In genomic region chr1:64505232-64505943, GRCh38 we compare ENCODE assay signal across 8 cellular contexts. TPM values are rescaled to one million over a fixed set of nuclear protein-coding genes. Genes with fewer than 3 reads are reported as not detected.
DNase-seq lines count a peak whose midpoint lies in the region; ATAC-seq and TF ChIP-seq lines count a peak whose summit lies in the region.

No MANE protein-coding gene starts in this region.

- no peaks in the 10 kb centered on the region for H3K36me3 ChIP-seq in HUES64 (ENCODE audit: insufficient read depth, low read length)
- H3K36me3 ChIP-seq in lung (ENCODE audit: control insufficient read depth in 2 of 2, insufficient read depth in 2 of 2, low read length in 2 of 2): no peaks in the 10 kb centered on the region

- peaks cover 12% of the 10 kb centered on the region for H3K27me3 Mint-ChIP-seq in dendritic cell treated with granulocyte-macrophage colony-stimulating factor and Interleukin-4, amounts not matched to agents 40 ng/mL and 50 ng/mL, for 4 days

- H3K4me1 ChIP-seq in HUES64 (ENCODE audit: insufficient read depth, low read length) (peaks cover 75% of the 10 kb centered on the region), lung (ENCODE audit: control insufficient read depth in 2 of 2, insufficient read depth in 2 of 2, low read length in 2 of 2) (peaks cover 0 to 4% of the 10 kb centered on the region in 2 donors)

- intact Hi-C loops in dendritic cell treated with granulocyte-macrophage colony-stimulating factor and Interleukin-4, amounts not matched to agents 40 ng/mL and 50 ng/mL, for 4 days (cut with micrococcal nuclease): no loop called here

- H3K4me1 Mint-ChIP-seq in dendritic cell treated with granulocyte-macrophage colony-stimulating factor and Interleukin-4, amounts not matched to agents 40 ng/mL and 50 ng/mL, for 4 days (ENCODE audit: low read depth): peaks cover 8% of the 10 kb centered on the region

- DNase-seq in activated CD4-positive, CD25-positive, alpha-beta regulatory T cell treated with anti-CD3 and anti-CD28 coated beads, Interleukin-2, amount 50 U/mL, for 72 hours: peak; percentile 40
- no peak for DNase-seq in lung (ENCODE audit: low spot score)
- peak; percentile 4 for DNase-seq in stimulated activated CD8-positive, alpha-beta memory T cell treated with anti-CD3 and anti-CD28 coated beads, Interleukin-7, amount 100 ng/mL, for 24 hours (ENCODE audit: low read depth)
- no peak for DNase-seq in putamen (ENCODE audit: low spot score)
- no peak for DNase-seq in cerebellar nuclear complex (lab: John Stamatoyannopoulos, UW)

- no peaks in the 10 kb centered on the region for H3K36me3 Mint-ChIP-seq in dendritic cell treated with granulocyte-macrophage colony-stimulating factor and Interleukin-4, amounts not matched to agents 40 ng/mL and 50 ng/mL, for 4 days (ENCODE audit: low read depth)

- ATAC-seq in lung (ENCODE audit: insufficient read depth, low FRiP score): peak; percentile 8
- no peak for ATAC-seq in HG02759 (IDR thresholded peaks at IDR 0.05; ENCODE audit: unreplicated experiment)

- peak overlapping the region; percentile 82 for H3K4me3 Mint-ChIP-seq in dendritic cell treated with granulocyte-macrophage colony-stimulating factor and Interleukin-4, amounts not matched to agents 40 ng/mL and 50 ng/mL, for 4 days

- no peaks in the 10 kb centered on the region for H3K9me3 ChIP-seq in HUES64 (ENCODE audit: insufficient read depth, low read depth, low read length)
- no peaks in the 10 kb centered on the region for H3K9me3 ChIP-seq in lung (ENCODE audit: control insufficient read depth in 2 of 2, insufficient read depth in 1 of 2, low read length in 1 of 2)

- WGBS in HUES64: under 1% methylated on average over 29 of the region's 51 CpGs
- 1 to 2% methylated on average over 28 to 49 of the region's 51 CpGs for WGBS in lung, 2 donors

- H3K27ac Mint-ChIP-seq in dendritic cell treated with granulocyte-macrophage colony-stimulating factor and Interleukin-4, amounts not matched to agents 40 ng/mL and 50 ng/mL, for 4 days: peak overlapping the region; percentile 77

- H3K4me3 ChIP-seq in HUES64 (ENCODE audit: low read length) (peak overlapping the region; percentile 59), lung (no peak overlapping the region)

- peaks cover 43% of the 10 kb centered on the region for H3K27me3 ChIP-seq in HUES64 (ENCODE audit: insufficient read depth, low read length)
- H3K27me3 ChIP-seq in lung (ENCODE audit: control insufficient read depth, insufficient read depth): no peaks in the 10 kb centered on the region

- peak overlapping the region; percentile 3; the same call in 1 of the 2 replicates for H3K27ac ChIP-seq in HUES64 (ENCODE audit: low read depth, low read length)
- peak overlapping the region in 1 of 2 donors; percentile 80 for H3K27ac ChIP-seq in lung (ENCODE audit: low read depth in 1 of 2, low read length in 1 of 2)

- H3K9ac ChIP-seq in HUES64 (ENCODE audit: low read depth, low read length): peak overlapping the region; percentile 73

- H3K9me3 Mint-ChIP-seq in dendritic cell treated with granulocyte-macrophage colony-stimulating factor and Interleukin-4, amounts not matched to agents 40 ng/mL and 50 ng/mL, for 4 days: no peaks in the 10 kb centered on the region

- no peak for TF ChIP-seq CTCF in lung (IDR thresholded peaks at IDR 0.05; ENCODE audit: control extremely low read depth, extremely low read depth)

RNA-seq across cellular contexts. Expression of gene CACHD1, which starts 35.5 kb away (rescaled TPM):
- polyA plus RNA-seq in HUES64 (2013, experiment 1 of 2): 49.3 TPM
- polyA plus RNA-seq in HUES64 (2013, experiment 2 of 2): 43.1 TPM
- total RNA-seq in lung: 10 to 100 TPM; 16.0 to 49.6 TPM
- polyA plus RNA-seq in lung: 1 to 10 TPM; 4.7 to 9.0 TPM

Comparison
In these comparisons a context has a peak if more than half of its experiments do, and no peak if none do; other contexts are left out.
1. DNase-seq: peak in activated CD4-positive, CD25-positive, alpha-beta regulatory T cell treated with anti-CD3 and anti-CD28 coated beads, Interleukin-2, amount 50 U/mL, for 72 hours (single experiment) and stimulated activated CD8-positive, alpha-beta memory T cell treated with anti-CD3 and anti-CD28 coated beads, Interleukin-7, amount 100 ng/mL, for 24 hours (single experiment); none in lung (single experiment), putamen (single experiment) and cerebellar nuclear complex (0 of 2).